Comparison of ENCODE assay signal across 14 cellular contexts in genomic region chr3:177145954-177146353, GRCh38. TPM values are rescaled to one million over a fixed set of nuclear protein-coding genes. Genes with fewer than 3 reads are reported as not detected.
DNase-seq lines count a peak whose midpoint lies in the region; ATAC-seq, FAIRE-seq and TF ChIP-seq lines count a peak whose summit lies in the region.
"Had no signal": no experiment of that assay in that cellular context is flagged by ENCODE, and none has a peak within 500 bp of the region (broad histone marks: within the 10 kb centered on the region; RNA-seq: fewer than 3 reads in every experiment).

No MANE protein-coding gene starts in this region.

- H3K36me3 ChIP-seq in CD8-positive, alpha-beta T cell (ENCODE audit: insufficient read depth, low read length), result no peaks in the 10 kb centered on the region
- H3K36me3 ChIP-seq in GM23338 (ENCODE audit: insufficient read depth) (no peaks in the 10 kb centered on the region), keratinocyte (ENCODE audit: control insufficient read depth in 2 of 2, extremely low read depth in 1 of 2, insufficient read depth in 2 of 2, low read length in 2 of 2) (no peaks in the 10 kb centered on the region)
- H3K36me3 ChIP-seq: esophagus squamous epithelium, suprapubic skin had no signal

- peaks cover 66% of the 10 kb centered on the region for H3K4me1 ChIP-seq in CD8-positive, alpha-beta T cell (ENCODE audit: insufficient read depth, low read length)
- H3K4me1 ChIP-seq in GM23338 (ENCODE audit: insufficient read depth) (peaks cover 65% of the 10 kb centered on the region), keratinocyte (ENCODE audit: control insufficient read depth, extremely low read depth, insufficient read depth, low read length) (peaks cover 44% of the 10 kb centered on the region)

- CTCF ChIA-PET in CD8-positive, alpha-beta T cell (lab: Charles Lee), result interaction anchor here (1.1 to 1.3 kb wide), 2 partner anchors 9 to 518 kb away, joined by 3 to 7 read pairs; no protein-coding TSS in a partner anchor
- CTCF ChIA-PET in activated B cell treated with CpG ODN at 0.5 μM for 24 hours (lab: Charles Lee), result no interaction called here

- dilution Hi-C loops in keratinocyte (cut with MboI; ENCODE audit: extremely low pct_ligation_motif_present, low sequenced_read_pairs), result no loop called here

- no peak for FAIRE-seq in keratinocyte (lab: Jason Lieb, UNC)

- H3K9me2 ChIP-seq in GM23338 (ENCODE audit: insufficient read depth), result no peaks in the 10 kb centered on the region

- H3K4me1 Mint-ChIP-seq in CD8-positive, alpha-beta T cell (ENCODE audit: low read depth), result peaks cover 76% of the 10 kb centered on the region
- H3K4me1 Mint-ChIP-seq in GM23338, result peaks cover 59% of the 10 kb centered on the region
- peaks cover 91% of the 10 kb centered on the region for H3K4me1 Mint-ChIP-seq in activated B cell treated with CpG ODN at 0.5 μM for 24 hours

- no peaks in the 10 kb centered on the region for H3K27me3 ChIP-seq in CD8-positive, alpha-beta T cell (ENCODE audit: insufficient read depth, low read length)
- H3K27me3 ChIP-seq in GM23338 (ENCODE audit: insufficient read depth) (no peaks in the 10 kb centered on the region), keratinocyte (ENCODE audit: control insufficient read depth, extremely low read depth, insufficient read depth, low read length) (no peaks in the 10 kb centered on the region)
- H3K27me3 ChIP-seq: esophagus squamous epithelium, suprapubic skin had no signal

- H3K4me3 ChIP-seq in CD8-positive, alpha-beta T cell (ENCODE audit: low read depth, low read length), result no peak overlapping the region
- H3K4me3 ChIP-seq in GM23338, result no peak overlapping the region
- H3K4me3 ChIP-seq in keratinocyte (ENCODE audit: control insufficient read depth in 2 of 3, extremely low read depth in 1 of 3, insufficient read depth in 2 of 3, low read depth in 1 of 3, low read length in 3 of 3), result no peak overlapping the region
- H3K4me3 ChIP-seq: coronary artery, esophagus squamous epithelium, suprapubic skin had no signal

- POLR2A ChIA-PET in CD8-positive, alpha-beta T cell (lab: Charles Lee), result interaction anchor here (1.0 to 1.7 kb wide), 4 partner anchors 13 to 214 kb away, joined by 3 to 5 read pairs (median 3); no protein-coding TSS in a partner anchor
- POLR2A ChIA-PET in activated B cell treated with CpG ODN at 0.5 μM for 24 hours (lab: Charles Lee), result interaction anchor here (0.5 to 2.2 kb wide), 10 partner anchors 11 to 193 kb away, joined by 3 to 13 read pairs (median 4); partner anchors contain the start of gene TBL1XR1

- peak overlapping the region; percentile 29 for H3K4me3 Mint-ChIP-seq in CD8-positive, alpha-beta T cell
- H3K4me3 Mint-ChIP-seq in GM23338, result no peak overlapping the region; the same call in 2 of the 3 replicates
- H3K4me3 Mint-ChIP-seq in activated B cell treated with CpG ODN at 0.5 μM for 24 hours, result peak overlapping the region; percentile 54

- H3K4me2 ChIP-seq in GM23338 (0 out of 2 replicates have a peak overlapping the region, but pooled peaks have one; percentile 11), keratinocyte (ENCODE audit: control insufficient read depth, extremely low read depth, insufficient read depth, low read depth, low read length) (peak overlapping the region; percentile 60)

- peaks cover 88% of the 10 kb centered on the region for H4K20me1 ChIP-seq in GM23338 (replicated peaks; ENCODE audit: insufficient read depth)
- H4K20me1 ChIP-seq in keratinocyte (ENCODE audit: control insufficient read depth, extremely low read depth, insufficient read depth, low read length), result peaks cover 3% of the 10 kb centered on the region

- H3K79me2 ChIP-seq in GM23338 (replicated peaks; ENCODE audit: insufficient read depth) (peaks cover 100% of the 10 kb centered on the region), keratinocyte (ENCODE audit: control insufficient read depth, insufficient read depth, low read length) (peaks cover 98% of the 10 kb centered on the region)

- H3K9me3 Mint-ChIP-seq in CD8-positive, alpha-beta T cell, result no peaks in the 10 kb centered on the region
- no peaks in the 10 kb centered on the region for H3K9me3 Mint-ChIP-seq in GM23338
- H3K9me3 Mint-ChIP-seq in activated B cell treated with CpG ODN at 0.5 μM for 24 hours, result no peaks in the 10 kb centered on the region

- peaks cover 2% of the 10 kb centered on the region for H3K36me3 Mint-ChIP-seq in CD8-positive, alpha-beta T cell
- H3K36me3 Mint-ChIP-seq in GM23338 (ENCODE audit: low read depth) (no peaks in the 10 kb centered on the region), activated B cell treated with CpG ODN at 0.5 μM for 24 hours (ENCODE audit: low read depth) (peaks cover 11% of the 10 kb centered on the region)

- H3K27me3 Mint-ChIP-seq in CD8-positive, alpha-beta T cell (ENCODE audit: low read depth), result no peaks in the 10 kb centered on the region
- H3K27me3 Mint-ChIP-seq in GM23338 (ENCODE audit: insufficient read depth, low read depth, poor library complexity), result peaks cover 3% of the 10 kb centered on the region
- no peaks in the 10 kb centered on the region for H3K27me3 Mint-ChIP-seq in activated B cell treated with CpG ODN at 0.5 μM for 24 hours

- no peaks in the 10 kb centered on the region for H3K9me1 ChIP-seq in keratinocyte (ENCODE audit: control insufficient read depth, extremely low read depth, insufficient read depth, low read length)

- no peak overlapping the region for H2AFZ ChIP-seq in GM23338
- no peak overlapping the region for H2AFZ ChIP-seq in keratinocyte (ENCODE audit: control insufficient read depth, low read length)

- no peak overlapping the region for H3K9ac ChIP-seq in keratinocyte (ENCODE audit: control insufficient read depth, extremely low read depth, insufficient read depth, low read length)

- DNase-seq in CD8-positive, alpha-beta T cell, result no peak
- no peak for DNase-seq in GM23338 (ENCODE audit: low spot score)
- DNase-seq in activated B cell treated with CpG ODN at 0.5 μM for 24 hours, result no peak
- DNase-seq in keratinocyte (ENCODE audit: low read depth, low spot score), result no peak
- DNase-seq in middle frontal gyrus (ENCODE audit: extremely low spot score, low spot score), result no peak
- DNase-seq in stimulated activated naive CD4-positive, alpha-beta T cell treated with Interleukin-2 at 50 U/mL for 16 hours (lab: John Stamatoyannopoulos, UW), result no peak
- no peak for DNase-seq in activated gamma-delta T cell (lab: John Stamatoyannopoulos, UW)
- DNase-seq: esophagus squamous epithelium, hippocampal formation, left ventricle myocardium superior, NCI-H1930, NCI-H774 had no signal

- intact Hi-C loops in CD8-positive, alpha-beta T cell (cut with DNase I, micrococcal nuclease), result loop anchor here (2.0 to 5.0 kb wide), 3 partner anchors 15 to 51 kb away; partner anchors contain the start of gene TBL1XR1 (in 1 of the 2)
- intact Hi-C loops in activated B cell treated with CpG ODN at 0.5 μM for 24 hours (cut with micrococcal nuclease), result loop anchor here (1.0 to 2.0 kb wide), 3 partner anchors 13 to 214 kb away; no protein-coding TSS in a partner anchor

- no peak for ATAC-seq in CD8-positive, alpha-beta T cell
- no peak for ATAC-seq in GM23338
- no peak for ATAC-seq in activated B cell treated with CpG ODN at 0.5 μM for 24 hours (ENCODE audit: low read depth)
- ATAC-seq: left ventricle myocardium superior had no signal

- H3K9me3 ChIP-seq in CD8-positive, alpha-beta T cell (ENCODE audit: low read length), result no peaks in the 10 kb centered on the region
- no peaks in the 10 kb centered on the region for H3K9me3 ChIP-seq in keratinocyte (ENCODE audit: control insufficient read depth, low read depth, low read length)
- H3K9me3 ChIP-seq: esophagus squamous epithelium, suprapubic skin had no signal

- TF ChIP-seq CTCF in CD8-positive, alpha-beta T cell (IDR thresholded peaks at IDR 0.05), result no peak
- TF ChIP-seq CTCF in GM23338 (conservative IDR thresholded peaks at IDR 0.05; ENCODE audit: low read depth in 2 of 2), result no peak
- no peak for TF ChIP-seq CTCF in activated B cell treated with CpG ODN at 0.5 μM for 24 hours (IDR thresholded peaks at IDR 0.05)
- TF ChIP-seq CTCF in keratinocyte (optimal IDR thresholded peaks at IDR 0.05 in 1 of 3, IDR thresholded peaks at IDR 0.05 in 1 of 3, conservative IDR thresholded peaks at IDR 0.05 in 1 of 3; ENCODE audit: extremely low read depth in 1 of 3, insufficient read depth in 2 of 3, low read length in 3 of 3), result no peak

- H3F3A ChIP-seq in GM23338 (replicated peaks; ENCODE audit: low read depth), result no peaks in the 10 kb centered on the region

- H3K27ac ChIP-seq in CD8-positive, alpha-beta T cell (ENCODE audit: low read depth, low read length), result no peak overlapping the region
- 0 out of 2 replicates have a peak overlapping the region, but pooled peaks have one; percentile 7 for H3K27ac ChIP-seq in GM23338 (ENCODE audit: low read depth)
- peak overlapping the region; percentile 23 for H3K27ac ChIP-seq in keratinocyte (ENCODE audit: control insufficient read depth, insufficient read depth, low read length)
- H3K27ac ChIP-seq: coronary artery, suprapubic skin had no signal

- peak overlapping the region; percentile 84 for H3K27ac Mint-ChIP-seq in CD8-positive, alpha-beta T cell
- no peak overlapping the region for H3K27ac Mint-ChIP-seq in GM23338
- peak overlapping the region; percentile 83 for H3K27ac Mint-ChIP-seq in activated B cell treated with CpG ODN at 0.5 μM for 24 hours

TF ChIP-seq in GM23338, 12 proteins besides CTCF, POLR2A, EP300 and RAD21 (continues in another document):
- no peak for TF ChIP-seq EZH2phosphoT487 (IDR thresholded peaks at IDR 0.05; ENCODE audit: unreplicated experiment)
- no peak for TF ChIP-seq POLR2AphosphoS5 (IDR thresholded peaks at IDR 0.05; ENCODE audit: low read depth)

RNA-seq across cellular contexts. Expression of gene TBL1XR1, which starts 51.3 kb away (rescaled TPM):
- 10 to 100 TPM; 64.8 to 68.4 TPM for total RNA-seq in CD8-positive, alpha-beta T cell
- total RNA-seq in GM23338 (2014; rRNA removed; shearing (Covaris generic)), result 122 and 130 TPM in 2 replicates
- polyA plus RNA-seq in GM23338 (2016; fragmentation: Nextera tagmentation; extraction: Ambion mirVana) (37.7 and 49.6 TPM in 2 replicates), keratinocyte (97.0 to 169 TPM (median 130 TPM) in 3 replicates)
- total RNA-seq in activated B cell treated with CpG ODN at 0.5 μM for 24 hours, result 312 and 372 TPM in 2 replicates
- 110 TPM for polyA plus RNA-seq in keratinocyte (2011; ENCODE audit: low read depth)
- 54.3 and 118 TPM in 2 replicates for polyA plus RNA-seq in keratinocyte (2011; cell fraction: cytosol; rRNA removed)
- 84.8 and 109 TPM in 2 replicates for polyA plus RNA-seq in keratinocyte (2011; cell fraction: nucleus; rRNA removed)
- 69.2 and 87.6 TPM in 2 replicates for polyA plus RNA-seq in keratinocyte (2012; ENCODE audit: low replicate concordance)
- polyA minus RNA-seq in keratinocyte, result 227 to 533 TPM (median 415 TPM) in 3 replicates
- polyA minus RNA-seq in keratinocyte (2011; cell fraction: cytosol; rRNA and poly(A)+ RNA removed), result 322 TPM
- polyA minus RNA-seq in keratinocyte (2011; cell fraction: nucleus; rRNA and poly(A)+ RNA removed), result 237 and 437 TPM in 2 replicates
